ENCODE assay signal across 1 cellular context in the genomic region with DNA sequence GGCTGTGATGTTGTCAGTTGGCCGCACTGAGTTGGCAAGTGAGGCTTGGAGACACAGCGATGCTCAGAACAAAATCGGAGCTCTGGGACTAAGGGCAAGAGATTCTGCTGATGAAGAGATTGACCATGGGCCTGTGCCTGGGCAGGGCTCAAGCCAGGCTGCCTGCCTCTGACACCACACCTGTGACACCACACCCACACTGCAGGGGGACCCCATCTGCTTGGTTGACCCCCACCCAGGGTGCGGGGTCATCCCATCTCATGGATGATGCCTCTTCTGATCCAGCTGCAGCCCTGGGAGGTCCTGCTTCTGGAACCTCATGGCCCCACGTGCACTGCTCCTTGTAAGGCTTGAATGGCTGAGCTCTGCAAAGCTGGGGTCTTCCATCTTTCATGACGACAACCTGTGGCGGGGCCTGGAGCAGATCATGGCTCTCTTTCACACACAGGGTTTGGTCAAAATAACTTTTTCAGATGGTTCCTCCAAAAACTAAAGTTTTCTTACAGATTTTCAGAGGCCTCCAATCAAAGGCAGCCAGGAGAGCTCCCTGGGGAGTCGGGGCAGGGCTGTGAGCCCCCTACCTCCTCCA.
TF ChIP-seq lines count a peak whose summit lies in the region.

No MANE protein-coding gene starts in this region.

TF ChIP-seq in HEK293, 187 proteins besides CTCF, POLR2A, EP300 and RAD21 (continued from another document):
- no peak for TF ChIP-seq TSHZ1 (tag by site-specific recombination; IDR thresholded peaks at IDR 0.05; ENCODE audit: borderline replicate concordance)
- no peak for TF ChIP-seq ZNF311 (tag by site-specific recombination; IDR thresholded peaks at IDR 0.05; ENCODE audit: borderline replicate concordance)
- TF ChIP-seq SETDB1 (IDR thresholded peaks at IDR 0.05; ENCODE audit: insufficient read length, low read length) = no peak
- TF ChIP-seq ZNF76 (tag by site-specific recombination; IDR thresholded peaks at IDR 0.05; ENCODE audit: borderline replicate concordance, low read depth) = no peak
- no peak for TF ChIP-seq ZNF621 (tag by site-specific recombination; IDR thresholded peaks at IDR 0.05)
